ENCODE assay signal across 21 cellular contexts in genomic region chr20:33524261-33524660, GRCh38. TPM values are rescaled to one million over a fixed set of nuclear protein-coding genes. Genes with fewer than 3 reads are reported as not detected.
DNase-seq lines count a peak whose midpoint lies in the region; ATAC-seq and TF ChIP-seq lines count a peak whose summit lies in the region.
"Had no signal": no experiment of that assay in that cellular context is flagged by ENCODE, and none has a peak within 500 bp of the region (broad histone marks: within the 10 kb centered on the region; RNA-seq: fewer than 3 reads in every experiment).

No MANE protein-coding gene starts in this region.

- H3K36me3 Mint-ChIP-seq in chondrocyte (ENCODE audit: low read depth) (no peaks in the 10 kb centered on the region), memory B cell (peaks cover 8% of the 10 kb centered on the region)

- no peak overlapping the region for H3K27ac ChIP-seq in mesenchymal stem cell (ENCODE audit: low read length, poor library complexity, severe bottlenecking)
- H3K27ac ChIP-seq: GM23248, HL-60, KMS-11 had no signal

- no peak overlapping the region for H3K4me3 ChIP-seq in AG10803 (ENCODE audit: low read length)
- H3K4me3 ChIP-seq in mesenchymal stem cell (ENCODE audit: insufficient read depth in 1 of 2, low read depth in 1 of 2, low read length in 2 of 2): no peak overlapping the region
- H3K4me3 ChIP-seq: GM23248 had no signal

- H2BK15ac ChIP-seq in mesenchymal stem cell (ENCODE audit: low read depth, poor library complexity, severe bottlenecking): no peak overlapping the region

- H3K4me1 Mint-ChIP-seq in chondrocyte (ENCODE audit: low read depth) (peaks cover 6% of the 10 kb centered on the region), memory B cell (peaks cover 26% of the 10 kb centered on the region)
- H3K4me1 Mint-ChIP-seq: CD14-positive monocyte had no signal

- no peak overlapping the region for H2AFZ ChIP-seq in mesenchymal stem cell (ENCODE audit: low read depth, low read length)
- H2AFZ ChIP-seq: GM23248 had no signal

- no peak overlapping the region for H3K9ac ChIP-seq in mesenchymal stem cell (ENCODE audit: low read length)
- H3K9ac ChIP-seq: GM23248, KMS-11 had no signal

- no peak overlapping the region for H4K8ac ChIP-seq in mesenchymal stem cell (ENCODE audit: low read length)

- no peak overlapping the region for H3K23ac ChIP-seq in mesenchymal stem cell (ENCODE audit: low read length in 2 of 2)

- DNase-seq in AG10803 (ENCODE audit: low read depth) (peak; percentile 16), NCI-H446 treated with DMSO at 0.1 percent for 48 hours (lab: John Stamatoyannopoulos, UW) (peak; percentile 64), chondrocyte (ENCODE audit: low spot score) (no peak), memory B cell (ENCODE audit: low spot score in 2 of 2) (no peak), NCI-H2227 (lab: John Stamatoyannopoulos, UW; ENCODE audit: unreplicated experiment) (no peak), mesenchymal stem cell (no peak)
- no peak for DNase-seq in activated CD4-positive, alpha-beta T cell treated with anti-CD3 and anti-CD28 coated beads for 1 hour
- no peak for DNase-seq in activated CD8-positive, alpha-beta memory T cell treated with anti-CD3 and anti-CD28 coated beads, Interleukin-2, amount 50 U/mL, for 48 hours
- DNase-seq: DMS79 treated with DMSO at 0.1 percent for 48 hours, GM23248, H9, MV-4-11, NCI-H1105 treated with DMSO at 0.1 percent for 48 hours, NCI-H2029 treated with DMSO at 0.1 percent for 48 hours, NCI-H345, NCI-H524 treated with DMSO at 0.1 percent for 48 hours, Right ventricle myocardium superior had no signal

- no peak overlapping the region for H2AK5ac ChIP-seq in mesenchymal stem cell (ENCODE audit: low read length, severe bottlenecking)

- no peak overlapping the region for H2BK12ac ChIP-seq in mesenchymal stem cell (ENCODE audit: low read length in 2 of 2)

- H3K4me1 ChIP-seq in mesenchymal stem cell (ENCODE audit: control insufficient read depth, insufficient read depth, low read depth, low read length): peaks cover 1% of the 10 kb centered on the region

- no peak overlapping the region for H2BK120ac ChIP-seq in mesenchymal stem cell (ENCODE audit: low read depth, low read length)

- TF ChIP-seq CTCF in AG10803 (conservative IDR thresholded peaks at IDR 0.05; ENCODE audit: low read length) (no peak), chondrocyte (IDR thresholded peaks at IDR 0.05) (no peak)

- no peak overlapping the region for H2BK5ac ChIP-seq in mesenchymal stem cell (ENCODE audit: low read depth, low read length, poor library complexity, severe bottlenecking)

- no peaks in the 10 kb centered on the region for H3K9me3 ChIP-seq in mesenchymal stem cell (ENCODE audit: control insufficient read depth, low read length)

- no peak overlapping the region for H3K14ac ChIP-seq in mesenchymal stem cell (ENCODE audit: low read length in 2 of 2)

- H3K27me3 Mint-ChIP-seq in chondrocyte (ENCODE audit: low read depth) (no peaks in the 10 kb centered on the region), memory B cell (no peaks in the 10 kb centered on the region)
- H3K27me3 Mint-ChIP-seq: B cell had no signal

- peaks cover 0 to 8% of the 10 kb centered on the region in 2 experiments for H3K36me3 ChIP-seq in mesenchymal stem cell (ENCODE audit: control insufficient read depth in 1 of 2, insufficient read depth in 2 of 2, low read depth in 1 of 2, low read length in 2 of 2)

- H3K27ac Mint-ChIP-seq in chondrocyte (ENCODE audit: unreplicated experiment): peak overlapping the region; percentile 45
- H3K27ac Mint-ChIP-seq in memory B cell: peak overlapping the region; percentile 28
- H3K27ac Mint-ChIP-seq: B cell, CD14-positive monocyte had no signal

- H3K9me3 Mint-ChIP-seq in chondrocyte (ENCODE audit: low read depth) (no peaks in the 10 kb centered on the region), memory B cell (no peaks in the 10 kb centered on the region)
- H3K9me3 Mint-ChIP-seq: H9 had no signal

- no peak overlapping the region for H3K4me3 Mint-ChIP-seq in chondrocyte (ENCODE audit: unreplicated experiment)
- no peak overlapping the region for H3K4me3 Mint-ChIP-seq in memory B cell
- H3K4me3 Mint-ChIP-seq: B cell, CD14-positive monocyte, H9 had no signal

- no peak overlapping the region for H3K4ac ChIP-seq in mesenchymal stem cell (ENCODE audit: low read depth in 1 of 2, low read length in 2 of 2)

- ATAC-seq in memory B cell (ENCODE audit: low read depth): no peak

- H4K91ac ChIP-seq in mesenchymal stem cell (ENCODE audit: low read length): no peak overlapping the region

- peaks cover 32% of the 10 kb centered on the region for H3K79me1 ChIP-seq in mesenchymal stem cell (replicated peaks; ENCODE audit: low read length, poor library complexity, severe bottlenecking)

- WGBS in mesenchymal stem cell: 100% methylated on average over 1 of the region's 3 CpGs

- no peak overlapping the region for H3K18ac ChIP-seq in mesenchymal stem cell (ENCODE audit: low read depth in 1 of 2, low read length in 2 of 2)

- H3K27me3 ChIP-seq in mesenchymal stem cell (ENCODE audit: control insufficient read depth in 1 of 2, insufficient read depth in 1 of 2, low read length in 2 of 2): no peaks in the 10 kb centered on the region

- H3K4me2 ChIP-seq in mesenchymal stem cell (ENCODE audit: low read length, poor library complexity, severe bottlenecking): no peak overlapping the region
- H3K4me2 ChIP-seq: KMS-11 had no signal

RNA-seq across cellular contexts. Expression of gene CBFA2T2, which starts 34.4 kb away (rescaled TPM):
- 14.7 to 23.6 TPM (median 23.5 TPM) in 3 replicates for total RNA-seq in chondrocyte
- polyA plus RNA-seq in mesenchymal stem cell (2013, experiment 1 of 2): 6.7 TPM
- polyA plus RNA-seq in mesenchymal stem cell (2013, experiment 2 of 2): 6.4 TPM

Comparison
In these comparisons a context has a peak if more than half of its experiments do, and no peak if none do; other contexts are left out.
1. DNase-seq: peak in AG10803 (single experiment) and NCI-H446 treated with DMSO at 0.1 percent for 48 hours (single experiment); none in chondrocyte (single experiment), memory B cell (0 of 2), NCI-H2227 (single experiment), activated CD4-positive, alpha-beta T cell treated with anti-CD3 and anti-CD28 coated beads for 1 hour (single experiment), mesenchymal stem cell (single experiment) and activated CD8-positive, alpha-beta memory T cell treated with anti-CD3 and anti-CD28 coated beads, Interleukin-2, amount 50 U/mL, for 48 hours (single experiment).